Comparison of ENCODE assay signal across 1 cellular context in genomic region chr1:83999316-83999819, GRCh38.
TF ChIP-seq lines count a peak whose summit lies in the region.

No MANE protein-coding gene starts in this region.

TF ChIP-seq in GM23338, 12 proteins besides CTCF, POLR2A, EP300 and RAD21 (continued from another document):
- TF ChIP-seq, protein P1, sequence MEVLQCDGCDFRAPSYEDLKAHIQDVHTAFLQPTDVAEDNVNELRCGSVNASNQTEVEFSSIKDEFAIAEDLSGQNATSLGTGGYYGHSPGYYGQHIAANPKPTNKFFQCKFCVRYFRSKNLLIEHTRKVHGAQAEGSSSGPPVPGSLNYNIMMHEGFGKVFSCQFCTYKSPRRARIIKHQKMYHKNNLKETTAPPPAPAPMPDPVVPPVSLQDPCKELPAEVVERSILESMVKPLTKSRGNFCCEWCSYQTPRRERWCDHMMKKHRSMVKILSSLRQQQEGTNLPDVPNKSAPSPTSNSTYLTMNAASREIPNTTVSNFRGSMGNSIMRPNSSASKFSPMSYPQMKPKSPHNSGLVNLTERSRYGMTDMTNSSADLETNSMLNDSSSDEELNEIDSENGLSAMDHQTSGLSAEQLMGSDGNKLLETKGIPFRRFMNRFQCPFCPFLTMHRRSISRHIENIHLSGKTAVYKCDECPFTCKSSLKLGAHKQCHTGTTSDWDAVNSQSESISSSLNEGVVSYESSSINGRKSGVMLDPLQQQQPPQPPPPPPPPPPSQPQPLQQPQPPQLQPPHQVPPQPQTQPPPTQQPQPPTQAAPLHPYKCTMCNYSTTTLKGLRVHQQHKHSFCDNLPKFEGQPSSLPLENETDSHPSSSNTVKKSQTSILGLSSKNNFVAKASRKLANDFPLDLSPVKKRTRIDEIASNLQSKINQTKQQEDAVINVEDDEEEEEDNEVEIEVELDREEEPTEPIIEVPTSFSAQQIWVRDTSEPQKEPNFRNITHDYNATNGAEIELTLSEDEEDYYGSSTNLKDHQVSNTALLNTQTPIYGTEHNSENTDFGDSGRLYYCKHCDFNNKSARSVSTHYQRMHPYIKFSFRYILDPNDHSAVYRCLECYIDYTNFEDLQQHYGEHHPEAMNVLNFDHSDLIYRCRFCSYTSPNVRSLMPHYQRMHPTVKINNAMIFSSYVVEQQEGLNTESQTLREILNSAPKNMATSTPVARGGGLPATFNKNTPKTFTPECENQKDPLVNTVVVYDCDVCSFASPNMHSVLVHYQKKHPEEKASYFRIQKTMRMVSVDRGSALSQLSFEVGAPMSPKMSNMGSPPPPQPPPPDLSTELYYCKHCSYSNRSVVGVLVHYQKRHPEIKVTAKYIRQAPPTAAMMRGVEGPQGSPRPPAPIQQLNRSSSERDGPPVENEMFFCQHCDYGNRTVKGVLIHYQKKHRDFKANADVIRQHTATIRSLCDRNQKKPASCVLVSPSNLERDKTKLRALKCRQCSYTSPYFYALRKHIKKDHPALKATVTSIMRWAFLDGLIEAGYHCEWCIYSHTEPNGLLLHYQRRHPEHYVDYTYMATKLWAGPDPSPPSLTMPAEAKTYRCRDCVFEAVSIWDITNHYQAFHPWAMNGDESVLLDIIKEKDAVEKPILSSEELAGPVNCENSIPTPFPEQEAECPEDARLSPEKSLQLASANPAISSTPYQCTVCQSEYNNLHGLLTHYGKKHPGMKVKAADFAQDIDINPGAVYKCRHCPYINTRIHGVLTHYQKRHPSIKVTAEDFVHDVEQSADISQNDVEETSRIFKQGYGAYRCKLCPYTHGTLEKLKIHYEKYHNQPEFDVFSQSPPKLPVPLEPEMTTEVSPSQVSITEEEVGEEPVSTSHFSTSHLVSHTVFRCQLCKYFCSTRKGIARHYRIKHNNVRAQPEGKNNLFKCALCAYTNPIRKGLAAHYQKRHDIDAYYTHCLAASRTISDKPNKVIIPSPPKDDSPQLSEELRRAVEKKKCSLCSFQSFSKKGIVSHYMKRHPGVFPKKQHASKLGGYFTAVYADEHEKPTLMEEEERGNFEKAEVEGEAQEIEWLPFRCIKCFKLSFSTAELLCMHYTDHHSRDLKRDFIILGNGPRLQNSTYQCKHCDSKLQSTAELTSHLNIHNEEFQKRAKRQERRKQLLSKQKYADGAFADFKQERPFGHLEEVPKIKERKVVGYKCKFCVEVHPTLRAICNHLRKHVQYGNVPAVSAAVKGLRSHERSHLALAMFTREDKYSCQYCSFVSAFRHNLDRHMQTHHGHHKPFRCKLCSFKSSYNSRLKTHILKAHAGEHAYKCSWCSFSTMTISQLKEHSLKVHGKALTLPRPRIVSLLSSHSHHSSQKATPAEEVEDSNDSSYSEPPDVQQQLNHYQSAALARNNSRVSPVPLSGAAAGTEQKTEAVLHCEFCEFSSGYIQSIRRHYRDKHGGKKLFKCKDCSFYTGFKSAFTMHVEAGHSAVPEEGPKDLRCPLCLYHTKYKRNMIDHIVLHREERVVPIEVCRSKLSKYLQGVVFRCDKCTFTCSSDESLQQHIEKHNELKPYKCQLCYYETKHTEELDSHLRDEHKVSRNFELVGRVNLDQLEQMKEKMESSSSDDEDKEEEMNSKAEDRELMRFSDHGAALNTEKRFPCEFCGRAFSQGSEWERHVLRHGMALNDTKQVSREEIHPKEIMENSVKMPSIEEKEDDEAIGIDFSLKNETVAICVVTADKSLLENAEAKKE (CRISPR knock-in tag; IDR thresholded peaks at IDR 0.05), result no peak
- TF ChIP-seq CREB1 (CRISPR knock-in tag; IDR thresholded peaks at IDR 0.05; ENCODE audit: low read depth) (no peak), EZH2 (IDR thresholded peaks at IDR 0.05; ENCODE audit: low read depth, unreplicated experiment) (no peak), ZNF114 (CRISPR knock-in tag; IDR thresholded peaks at IDR 0.05) (no peak)
TF ChIP-seq in GM23338: peak in this region for 0.
